14 cellular contexts compared by ENCODE assay signal in the genomic region with DNA sequence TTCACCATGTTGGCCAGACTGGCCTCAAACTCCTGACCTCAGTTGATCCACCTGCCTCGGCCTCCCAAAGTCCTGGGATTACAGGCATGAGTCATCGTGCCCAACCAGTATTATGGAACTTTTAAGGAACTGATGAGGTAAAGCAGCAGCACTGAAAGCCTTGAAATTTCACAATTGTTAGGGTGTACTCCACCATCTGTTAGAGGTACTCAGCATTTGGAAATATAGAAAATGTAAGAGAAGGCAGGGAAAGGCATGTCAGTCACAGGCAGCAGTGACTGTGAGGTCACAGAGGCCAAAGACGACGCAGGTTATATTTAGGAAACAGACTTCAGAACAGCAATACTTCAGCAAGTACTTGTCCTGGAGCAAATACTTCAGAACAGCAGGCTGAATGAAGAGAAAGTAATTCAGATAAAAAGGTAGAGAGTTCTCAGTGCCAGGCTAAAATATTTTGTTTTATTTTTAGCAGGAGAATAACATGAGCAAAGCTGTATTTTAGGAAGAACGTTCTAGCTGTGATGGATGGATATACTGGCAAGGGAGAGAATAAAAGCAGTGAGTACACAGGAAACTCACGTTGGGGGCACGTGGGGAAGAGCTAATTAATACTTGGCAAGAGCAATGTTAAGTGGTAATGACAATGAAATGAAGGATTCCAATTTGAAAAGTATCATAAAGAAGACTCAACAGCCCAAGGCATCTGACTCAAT.
DNase-seq lines count a peak whose midpoint lies in the region; ATAC-seq and TF ChIP-seq lines count a peak whose summit lies in the region.
"Had no signal": no experiment of that assay in that cellular context is flagged by ENCODE, and none has a peak within 500 bp of the region (broad histone marks: within the 10 kb centered on the region; RNA-seq: fewer than 3 reads in every experiment).

No MANE protein-coding gene starts in this region.

- in situ Hi-C loops in mammary epithelial cell (cut with MboI; ENCODE audit: low sequenced_read_pairs in 2 of 2), result no loop called here

- H3K4me3 ChIP-seq in mammary epithelial cell (replicated peaks in 1 of 3; ENCODE audit: insufficient read depth in 1 of 3, low read depth in 2 of 3, low read length in 3 of 3) (no peak overlapping the region), cardiac fibroblast (replicated peaks in 1 of 2; ENCODE audit: low read depth in 2 of 2, low read length in 2 of 2) (no peak overlapping the region), right atrium auricular region (no peak overlapping the region)
- H3K4me3 ChIP-seq: A549, spleen, thyroid gland had no signal

- H3K4me2 ChIP-seq in mammary epithelial cell (ENCODE audit: insufficient read depth, low read depth, low read length), result no peak overlapping the region
- H3K4me2 ChIP-seq: A549 had no signal

- H3K4me1 ChIP-seq in mammary epithelial cell (ENCODE audit: insufficient read depth, low read length) (no peaks in the 10 kb centered on the region), right atrium auricular region (peaks cover 0 to 31% of the 10 kb centered on the region in 2 donors)
- H3K4me1 ChIP-seq: A549 had no signal

- DNase-seq in MCF 10A (ENCODE audit: unreplicated experiment) (peak; percentile 80), mammary epithelial cell (no peak), cardiac fibroblast (ENCODE audit: low read depth in 2 of 2) (peak; percentile 32 to 38), right atrium auricular region (ENCODE audit: low spot score) (no peak), OCI-M1 (lab: John Stamatoyannopoulos, UW) (no peak), HuH-7 (ENCODE audit: low spot score) (no peak)
- no peak for DNase-seq in activated T-cell treated with anti-CD3 and anti-CD28 coated beads, Interleukin-2, amount 50 U/mL, for 4 hours
- no peak for DNase-seq in activated CD4-positive, alpha-beta memory T cell treated with anti-CD3 and anti-CD28 coated beads, Interleukin-2, amount 10 ng/mL, durations not matched to agents 7 days and 5 days
- DNase-seq: activated CD8-positive, alpha-beta memory T cell treated with anti-CD3 and anti-CD28 coated beads for 24 hours; activated naive CD4-positive, alpha-beta T cell; nephron progenitor cell; spleen; thyroid gland had no signal

- no peaks in the 10 kb centered on the region for H3K27me3 Mint-ChIP-seq in MCF 10A (ENCODE audit: insufficient read depth, unreplicated experiment)
- H3K27me3 Mint-ChIP-seq in activated T-cell treated with anti-CD3 and anti-CD28 coated beads, Interleukin-2, amount 50 U/mL, for 4 hours (ENCODE audit: low read depth), result no peaks in the 10 kb centered on the region
- no peaks in the 10 kb centered on the region for H3K27me3 Mint-ChIP-seq in activated CD4-positive, alpha-beta memory T cell treated with anti-CD3 and anti-CD28 coated beads, Interleukin-2, amount 10 ng/mL, durations not matched to agents 7 days and 5 days

- TF ChIP-seq CTCF in MCF 10A (IDR thresholded peaks at IDR 0.05; ENCODE audit: unreplicated experiment), result no peak
- TF ChIP-seq CTCF in mammary epithelial cell (conservative IDR thresholded peaks at IDR 0.05 in 1 of 2, IDR thresholded peaks at IDR 0.05 in 1 of 2; ENCODE audit: extremely low read depth in 1 of 2, insufficient read depth in 1 of 2, low read depth in 1 of 2, low read length in 2 of 2), result no peak
- no peak for TF ChIP-seq CTCF in cardiac fibroblast (IDR thresholded peaks at IDR 0.05; ENCODE audit: low read depth, low read length)
- TF ChIP-seq CTCF in right atrium auricular region (IDR thresholded peaks at IDR 0.05), result no peak

- H3K27ac Mint-ChIP-seq in MCF 10A (ENCODE audit: low read depth, unreplicated experiment), result no peak overlapping the region
- H3K27ac Mint-ChIP-seq in activated CD4-positive, alpha-beta memory T cell treated with anti-CD3 and anti-CD28 coated beads, Interleukin-2, amount 10 ng/mL, durations not matched to agents 7 days and 5 days, result no peak overlapping the region
- H3K27ac Mint-ChIP-seq: nephron progenitor cell had no signal

- no peaks in the 10 kb centered on the region for H3K79me2 ChIP-seq in mammary epithelial cell (ENCODE audit: insufficient read depth, low read length)

- H4K20me1 ChIP-seq in mammary epithelial cell (ENCODE audit: insufficient read depth, low read length), result no peaks in the 10 kb centered on the region

- ATAC-seq in activated T-cell treated with anti-CD3 and anti-CD28 coated beads, Interleukin-2, amount 50 U/mL, for 4 hours, result no peak
- ATAC-seq: A549 had no signal

- H3K9ac ChIP-seq in mammary epithelial cell (ENCODE audit: insufficient read depth, low read length), result no peak overlapping the region

- BruUV-seq in MCF 10A (replicated peaks; lab: Mats Ljungman, UMichigan) (no TSS peak), mammary epithelial cell (replicated peaks; lab: Mats Ljungman, UMichigan) (no TSS peak)

- H3K27me3 ChIP-seq in mammary epithelial cell (ENCODE audit: insufficient read depth, low read length) (no peaks in the 10 kb centered on the region), right atrium auricular region (no peaks in the 10 kb centered on the region)
- H3K27me3 ChIP-seq: spleen, thyroid gland had no signal

- H3K4me3 Mint-ChIP-seq in MCF 10A (ENCODE audit: unreplicated experiment), result no peak overlapping the region
- H3K4me3 Mint-ChIP-seq in activated T-cell treated with anti-CD3 and anti-CD28 coated beads, Interleukin-2, amount 50 U/mL, for 4 hours, result no peak overlapping the region
- no peak overlapping the region for H3K4me3 Mint-ChIP-seq in activated CD4-positive, alpha-beta memory T cell treated with anti-CD3 and anti-CD28 coated beads, Interleukin-2, amount 10 ng/mL, durations not matched to agents 7 days and 5 days
- H3K4me3 Mint-ChIP-seq: nephron progenitor cell had no signal

- WGBS in mammary epithelial cell (ENCODE audit: low coverage, missing lambda C conversion rate), result 83% methylated on average over 7 of the region's 7 CpGs

- intact Hi-C loops in MCF 10A (cut with micrococcal nuclease) (no loop called here), mammary epithelial cell (cut with micrococcal nuclease) (no loop called here)

- POLR2A ChIA-PET in MCF 10A (lab: Yijun Ruan, JAX), result no interaction called here
- POLR2A ChIA-PET in activated CD4-positive, alpha-beta memory T cell treated with anti-CD3 and anti-CD28 coated beads, Interleukin-2, amount 10 ng/mL, durations not matched to agents 7 days and 5 days (lab: Charles Lee), result no interaction called here

- peaks cover 10% of the 10 kb centered on the region for H3K4me1 Mint-ChIP-seq in MCF 10A (ENCODE audit: insufficient read depth, unreplicated experiment)
- H3K4me1 Mint-ChIP-seq in activated T-cell treated with anti-CD3 and anti-CD28 coated beads, Interleukin-2, amount 50 U/mL, for 4 hours (ENCODE audit: low read depth), result peaks cover 46% of the 10 kb centered on the region
- H3K4me1 Mint-ChIP-seq in activated CD4-positive, alpha-beta memory T cell treated with anti-CD3 and anti-CD28 coated beads, Interleukin-2, amount 10 ng/mL, durations not matched to agents 7 days and 5 days, result no peaks in the 10 kb centered on the region

- no peaks in the 10 kb centered on the region for H3K9me3 ChIP-seq in mammary epithelial cell (replicated peaks; ENCODE audit: insufficient read depth, low read length)
- no peaks in the 10 kb centered on the region for H3K9me3 ChIP-seq in right atrium auricular region
- H3K9me3 ChIP-seq: A549, spleen, thyroid gland had no signal

- peaks cover 5% of the 10 kb centered on the region for H3K36me3 Mint-ChIP-seq in MCF 10A (ENCODE audit: insufficient read depth, unreplicated experiment)
- peaks cover 23% of the 10 kb centered on the region for H3K36me3 Mint-ChIP-seq in activated T-cell treated with anti-CD3 and anti-CD28 coated beads, Interleukin-2, amount 50 U/mL, for 4 hours (ENCODE audit: insufficient read depth)
- H3K36me3 Mint-ChIP-seq in activated CD4-positive, alpha-beta memory T cell treated with anti-CD3 and anti-CD28 coated beads, Interleukin-2, amount 10 ng/mL, durations not matched to agents 7 days and 5 days (ENCODE audit: low read depth), result peaks cover 15% of the 10 kb centered on the region

- CTCF ChIA-PET in MCF 10A (lab: Yijun Ruan, JAX), result interaction anchor here (0.5 kb wide), 1 partner anchor 1381 kb away, joined by 3 read pairs; no protein-coding TSS in a partner anchor
- CTCF ChIA-PET in mammary epithelial cell (lab: Charles Lee; ENCODE audit: low non-redundant PET), result no interaction called here
- CTCF ChIA-PET in activated CD4-positive, alpha-beta memory T cell treated with anti-CD3 and anti-CD28 coated beads, Interleukin-2, amount 10 ng/mL, durations not matched to agents 7 days and 5 days (lab: Charles Lee), result no interaction called here

- dilution Hi-C loops in mammary epithelial cell (cut with HindIII; ENCODE audit: low sequenced_read_pairs), result no loop called here

- H3K9me3 Mint-ChIP-seq in MCF 10A (ENCODE audit: unreplicated experiment), result no peaks in the 10 kb centered on the region
- H3K9me3 Mint-ChIP-seq in activated T-cell treated with anti-CD3 and anti-CD28 coated beads, Interleukin-2, amount 50 U/mL, for 4 hours, result no peaks in the 10 kb centered on the region
- H3K9me3 Mint-ChIP-seq in activated CD4-positive, alpha-beta memory T cell treated with anti-CD3 and anti-CD28 coated beads, Interleukin-2, amount 10 ng/mL, durations not matched to agents 7 days and 5 days, result no peaks in the 10 kb centered on the region
- H3K9me3 Mint-ChIP-seq: nephron progenitor cell had no signal

- H2AFZ ChIP-seq in mammary epithelial cell (ENCODE audit: low read depth, low read length), result no peak overlapping the region

- no peak overlapping the region for H3K27ac ChIP-seq in mammary epithelial cell (ENCODE audit: insufficient read depth, low read depth, low read length)
- H3K27ac ChIP-seq in right atrium auricular region, result peak overlapping the region; percentile 61 to 81
- H3K27ac ChIP-seq: A549, thyroid gland had no signal

- no peaks in the 10 kb centered on the region for H3K36me3 ChIP-seq in mammary epithelial cell (ENCODE audit: insufficient read depth, low read length)
- no peaks in the 10 kb centered on the region for H3K36me3 ChIP-seq in right atrium auricular region
- H3K36me3 ChIP-seq: thyroid gland had no signal

Comparison
In these comparisons a context has a peak if more than half of its experiments do, and no peak if none do; other contexts are left out.
1. DNase-seq: peak in MCF 10A (single experiment) and cardiac fibroblast (2 of 2); none in mammary epithelial cell (single experiment), right atrium auricular region (single experiment), activated T-cell treated with anti-CD3 and anti-CD28 coated beads, Interleukin-2, amount 50 U/mL, for 4 hours (single experiment), OCI-M1 (single experiment), activated CD4-positive, alpha-beta memory T cell treated with anti-CD3 and anti-CD28 coated beads, Interleukin-2, amount 10 ng/mL, durations not matched to agents 7 days and 5 days (single experiment) and HuH-7 (single experiment).